Comparison of ENCODE assay signal across 24 cellular contexts in genomic region chr1:23039308-23039826, GRCh38. TPM values are rescaled to one million over a fixed set of nuclear protein-coding genes. Genes with fewer than 3 reads are reported as not detected.
"Had no signal": no experiment of that assay in that cellular context is flagged by ENCODE, and none has a peak within 500 bp of the region (broad histone marks: within the 10 kb centered on the region; RNA-seq: fewer than 3 reads in every experiment).

No MANE protein-coding gene starts in this region.

- H3K4me3 Mint-ChIP-seq: activated CD4-positive, alpha-beta T cell treated with anti-CD3 and anti-CD28 coated beads, Interleukin-2, amount 10 ng/mL, durations not matched to agents 24 days and 14 days; activated naive CD4-positive, alpha-beta T cell treated with anti-CD3 and anti-CD28 coated beads, Interleukin-2, amount 10 ng/mL, durations not matched to agents 7 days and 5 days; memory B cell; natural killer cell treated with Interleukin-12 subunit alpha and Interleukin-12 subunit beta and Interleukin-15 and Interleukin-18, amount 100 ng/mL, for 72 hours; stimulated activated naive CD8-positive, alpha-beta T cell treated with anti-CD3 and anti-CD28 coated beads, Interleukin-15, amount 100 ng/mL, for 72 hours had no signal

- H3K9me3 Mint-ChIP-seq: activated CD4-positive, alpha-beta T cell treated with anti-CD3 and anti-CD28 coated beads, Interleukin-2, amount 10 ng/mL, durations not matched to agents 24 days and 14 days; activated naive CD4-positive, alpha-beta T cell treated with anti-CD3 and anti-CD28 coated beads, Interleukin-2, amount 10 ng/mL, durations not matched to agents 7 days and 5 days; memory B cell; natural killer cell treated with Interleukin-12 subunit alpha and Interleukin-12 subunit beta and Interleukin-15 and Interleukin-18, amount 100 ng/mL, for 72 hours; stimulated activated naive CD8-positive, alpha-beta T cell treated with anti-CD3 and anti-CD28 coated beads, Interleukin-15, amount 100 ng/mL, for 72 hours had no signal

- H3K27ac Mint-ChIP-seq: activated CD4-positive, alpha-beta T cell treated with anti-CD3 and anti-CD28 coated beads, Interleukin-2, amount 10 ng/mL, durations not matched to agents 24 days and 14 days; activated naive CD4-positive, alpha-beta T cell treated with anti-CD3 and anti-CD28 coated beads, Interleukin-2, amount 10 ng/mL, durations not matched to agents 7 days and 5 days; memory B cell; natural killer cell treated with Interleukin-12 subunit alpha and Interleukin-12 subunit beta and Interleukin-15 and Interleukin-18, amount 100 ng/mL, for 72 hours had no signal

- ATAC-seq: body of pancreas; natural killer cell treated with Interleukin-12 subunit alpha and Interleukin-12 subunit beta and Interleukin-15 and Interleukin-18, amount 100 ng/mL, for 72 hours; stimulated activated naive CD8-positive, alpha-beta T cell treated with anti-CD3 and anti-CD28 coated beads, Interleukin-15, amount 100 ng/mL, for 72 hours had no signal

- DNase-seq: activated CD4-positive, alpha-beta T cell treated with anti-CD3 and anti-CD28 coated beads, Interleukin-2, amount 10 ng/mL, durations not matched to agents 24 days and 14 days; activated CD4-positive, CD25-positive, alpha-beta regulatory T cell; activated CD8-positive, alpha-beta memory T cell treated with anti-CD3 and anti-CD28 coated beads for 24 hours; activated naive CD4-positive, alpha-beta T cell treated with anti-CD3 and anti-CD28 coated beads, Interleukin-2, amount 10 ng/mL, durations not matched to agents 7 days and 5 days; body of pancreas; central memory CD4-positive, alpha-beta T cell; cortex of kidney; effector CD4-positive, alpha-beta T cell; esophagus squamous epithelium; hypothalamus; left ventricle myocardium inferior; ovary; sigmoid colon; spleen; stimulated activated naive CD8-positive, alpha-beta T cell treated with anti-CD3 and anti-CD28 coated beads, Interleukin-15, amount 100 ng/mL, for 72 hours; SW 1271; upper lobe of left lung had no signal

- H3K4me3 ChIP-seq: body of pancreas, esophagus squamous epithelium, left ventricle myocardium inferior, ovary, sigmoid colon, spleen, upper lobe of left lung had no signal

- H3K36me3 ChIP-seq: esophagus squamous epithelium, left ventricle myocardium inferior, ovary, sigmoid colon, upper lobe of left lung had no signal

- H3K9me3 ChIP-seq: body of pancreas, esophagus squamous epithelium, left ventricle myocardium inferior, ovary, sigmoid colon, spleen, upper lobe of left lung had no signal

- FAIRE-seq: TTC549 had no signal

- H3K36me3 Mint-ChIP-seq: natural killer cell treated with Interleukin-12 subunit alpha and Interleukin-12 subunit beta and Interleukin-15 and Interleukin-18, amount 100 ng/mL, for 72 hours had no signal

- H3K27me3 Mint-ChIP-seq: activated CD4-positive, alpha-beta T cell treated with anti-CD3 and anti-CD28 coated beads, Interleukin-2, amount 10 ng/mL, durations not matched to agents 24 days and 14 days; activated naive CD4-positive, alpha-beta T cell treated with anti-CD3 and anti-CD28 coated beads, Interleukin-2, amount 10 ng/mL, durations not matched to agents 7 days and 5 days; memory B cell; natural killer cell treated with Interleukin-12 subunit alpha and Interleukin-12 subunit beta and Interleukin-15 and Interleukin-18, amount 100 ng/mL, for 72 hours; stimulated activated naive CD8-positive, alpha-beta T cell treated with anti-CD3 and anti-CD28 coated beads, Interleukin-15, amount 100 ng/mL, for 72 hours had no signal

- H3K27me3 ChIP-seq: body of pancreas, esophagus squamous epithelium, ovary, sigmoid colon, spleen, upper lobe of left lung had no signal

- H3K27ac ChIP-seq: body of pancreas, esophagus squamous epithelium, left ventricle myocardium inferior, ovary, spleen, upper lobe of left lung had no signal

RNA-seq across cellular contexts. Expression of gene TEX46, which starts 23.7 kb away (rescaled TPM):
- total RNA-seq: activated CD4-positive, alpha-beta T cell treated with anti-CD3 and anti-CD28 coated beads, Interleukin-2, amount 10 ng/mL, durations not matched to agents 24 days and 14 days; body of pancreas; esophagus squamous epithelium; fibroblast of villous mesenchyme; kidney epithelial cell; left ventricle myocardium inferior; natural killer cell treated with Interleukin-12 subunit alpha and Interleukin-12 subunit beta and Interleukin-15 and Interleukin-18, amount 100 ng/mL, for 72 hours; ovary; sigmoid colon; spleen; T-helper 2 cell treated with Interferon-gamma antibody and Interleukin-4, amounts not matched to agents 100 ng/mL and 5 ng/mL, for 36 hours; temporal lobe; upper lobe of left lung had no signal
- polyA plus RNA-seq: ovary, sigmoid colon, spleen had no signal
